13 cellular contexts compared by ENCODE assay signal in genomic region chr19:31378404-31378803, GRCh38. TPM values are rescaled to one million over a fixed set of nuclear protein-coding genes. Genes with fewer than 3 reads are reported as not detected.
DNase-seq lines count a peak whose midpoint lies in the region; ATAC-seq and TF ChIP-seq lines count a peak whose summit lies in the region.
"Had no signal": no experiment of that assay in that cellular context is flagged by ENCODE, and none has a peak within 500 bp of the region (broad histone marks: within the 10 kb centered on the region; RNA-seq: fewer than 3 reads in every experiment).

No MANE protein-coding gene starts in this region.

- H3K4me3 ChIP-seq in SJSA1 (no peak overlapping the region), foreskin fibroblast (ENCODE audit: low read depth in 1 of 2, low read length in 2 of 2) (no peak overlapping the region), skeletal muscle cell (ENCODE audit: low read depth, low read length) (no peak overlapping the region)

- TF ChIP-seq CTCF in foreskin fibroblast (IDR thresholded peaks at IDR 0.05; ENCODE audit: low read depth, low read length): no peak

- peak; percentile 71 for DNase-seq in ELR (ENCODE audit: low read depth)
- DNase-seq in SJSA1 (ENCODE audit: low read depth in 1 of 2, low spot score in 2 of 2): peak; percentile 73 to 83
- peak; percentile 91 to 93 for DNase-seq in foreskin fibroblast
- peak; percentile 85 for DNase-seq in skeletal muscle cell (ENCODE audit: low read depth)
- no peak for DNase-seq in NCI-H2227 treated with DMSO at 0.1 percent for 48 hours (lab: John Stamatoyannopoulos, UW)
- DNase-seq: activated naive CD4-positive, alpha-beta T cell treated with anti-CD3 and anti-CD28 coated beads for 36 hours; DMS79; erythroblast; NCI-H345 had no signal

- no peaks in the 10 kb centered on the region; the same call in 1 of the 2 replicates for H3K27me3 ChIP-seq in SJSA1 (replicated peaks)

- ATAC-seq in GM18519 (IDR thresholded peaks at IDR 0.05; ENCODE audit: low FRiP score, unreplicated experiment): no peak
- ATAC-seq in HG02759 (IDR thresholded peaks at IDR 0.05; ENCODE audit: unreplicated experiment): no peak
- no peak for ATAC-seq in GM18870 (IDR thresholded peaks at IDR 0.05; ENCODE audit: unreplicated experiment)
- ATAC-seq: WTC11 had no signal

- no peak overlapping the region for H3K27ac ChIP-seq in SJSA1

- H3K9me3 ChIP-seq in SJSA1 (replicated peaks): no peaks in the 10 kb centered on the region

- peaks cover 13% of the 10 kb centered on the region for H3K4me1 ChIP-seq in SJSA1 (replicated peaks)

- no peaks in the 10 kb centered on the region for H3K36me3 ChIP-seq in SJSA1

RNA-seq across cellular contexts. Expression of gene TSHZ3, which starts 29.2 kb away (rescaled TPM):
- 4.2 and 8.3 TPM in 2 replicates for total RNA-seq in SJSA1 (2014; rRNA removed; shearing (Covaris generic))
